ENCODE assay signal across 23 cellular contexts in the genomic region with DNA sequence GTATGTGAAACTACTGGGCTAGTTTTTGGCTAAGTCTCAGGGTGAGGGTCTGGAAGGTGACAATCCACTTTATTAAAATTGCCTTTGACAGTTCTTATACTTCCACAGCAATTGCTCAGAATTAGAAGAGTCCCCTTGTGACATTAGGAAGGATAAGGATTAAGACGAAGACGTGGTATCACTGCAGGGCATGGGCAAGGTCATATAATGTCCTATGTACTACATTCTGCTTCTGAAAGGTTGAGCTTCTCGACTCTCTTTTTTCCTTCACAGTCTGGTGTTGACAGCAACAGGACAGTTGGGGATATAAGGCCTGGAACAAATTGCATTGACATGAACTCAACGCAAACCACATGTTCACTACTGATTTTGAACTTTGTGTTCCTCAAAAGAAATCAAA. TPM values are rescaled to one million over a fixed set of nuclear protein-coding genes. Genes with fewer than 3 reads are reported as not detected.
"Had no signal": no experiment of that assay in that cellular context is flagged by ENCODE, and none has a peak within 500 bp of the region (broad histone marks: within the 10 kb centered on the region; RNA-seq: fewer than 3 reads in every experiment).

No MANE protein-coding gene starts in this region.

- H3K4me3 ChIP-seq: ascending aorta, breast epithelium, coronary artery, dorsolateral prefrontal cortex had no signal

- DNase-seq: activated CD4-positive, alpha-beta T cell treated with anti-CD3 and anti-CD28 coated beads for 1 hour; activated CD4-positive, alpha-beta T cell treated with anti-CD3 and anti-CD28 coated beads for 4 hours; activated CD4-positive, alpha-beta T cell treated with anti-CD3 and anti-CD28 coated beads, Interleukin-2, amount 10 ng/mL, durations not matched to agents 7 days and 5 days; activated CD4-positive, alpha-beta T cell treated with anti-CD3 and anti-CD28 coated beads, Interleukin-2, amount 50 U/mL, for 4 hours; activated CD8-positive, alpha-beta memory T cell treated with anti-CD3 and anti-CD28 coated beads for 24 hours; activated CD8-positive, alpha-beta T cell treated with anti-CD3 and anti-CD28 coated beads for 36 hours; activated effector memory CD4-positive, alpha-beta T cell treated with Interleukin-2 at 50 U/mL for 16 hours; activated gamma-delta T cell treated with Interleukin-2 at 50 U/mL for 16 hours; activated naive CD4-positive, alpha-beta T cell treated with anti-CD3 and anti-CD28 coated beads for 36 hours; activated naive CD8-positive, alpha-beta T cell treated with anti-CD3 and anti-CD28 coated beads for 36 hours; activated naive CD8-positive, alpha-beta T cell treated with anti-CD3 and anti-CD28 coated beads, Interleukin-2, amount 50 U/mL, for 24 hours; activated T-cell treated with anti-CD3 and anti-CD28 coated beads, Interleukin-2, amount 50 U/mL, for 4 hours; dorsolateral prefrontal cortex; effector memory CD4-positive, alpha-beta T cell; endodermal cell; foreskin fibroblast; head of caudate nucleus; T-helper 2 cell had no signal

- FAIRE-seq: frontal cortex had no signal

- H3K36me3 ChIP-seq: ascending aorta, breast epithelium had no signal

- H3K27me3 ChIP-seq: ascending aorta, breast epithelium, dorsolateral prefrontal cortex had no signal

RNA-seq across cellular contexts. Expression of a gene that starts 40.9 kb away (rescaled TPM):
- total RNA-seq: activated CD4-positive, alpha-beta T cell treated with anti-CD3 and anti-CD28 coated beads, Interleukin-2, amount 10 ng/mL, durations not matched to agents 7 days and 5 days; T-helper 1 cell treated with Interleukin-12 subunit alpha and Interleukin-12 subunit beta and Interleukin-4 antibody, amounts not matched to agents 30 ng/mL and 1 ng/mL, for 36 hours had no signal
